Comparison of ENCODE assay signal across 10 cellular contexts in the genomic region with DNA sequence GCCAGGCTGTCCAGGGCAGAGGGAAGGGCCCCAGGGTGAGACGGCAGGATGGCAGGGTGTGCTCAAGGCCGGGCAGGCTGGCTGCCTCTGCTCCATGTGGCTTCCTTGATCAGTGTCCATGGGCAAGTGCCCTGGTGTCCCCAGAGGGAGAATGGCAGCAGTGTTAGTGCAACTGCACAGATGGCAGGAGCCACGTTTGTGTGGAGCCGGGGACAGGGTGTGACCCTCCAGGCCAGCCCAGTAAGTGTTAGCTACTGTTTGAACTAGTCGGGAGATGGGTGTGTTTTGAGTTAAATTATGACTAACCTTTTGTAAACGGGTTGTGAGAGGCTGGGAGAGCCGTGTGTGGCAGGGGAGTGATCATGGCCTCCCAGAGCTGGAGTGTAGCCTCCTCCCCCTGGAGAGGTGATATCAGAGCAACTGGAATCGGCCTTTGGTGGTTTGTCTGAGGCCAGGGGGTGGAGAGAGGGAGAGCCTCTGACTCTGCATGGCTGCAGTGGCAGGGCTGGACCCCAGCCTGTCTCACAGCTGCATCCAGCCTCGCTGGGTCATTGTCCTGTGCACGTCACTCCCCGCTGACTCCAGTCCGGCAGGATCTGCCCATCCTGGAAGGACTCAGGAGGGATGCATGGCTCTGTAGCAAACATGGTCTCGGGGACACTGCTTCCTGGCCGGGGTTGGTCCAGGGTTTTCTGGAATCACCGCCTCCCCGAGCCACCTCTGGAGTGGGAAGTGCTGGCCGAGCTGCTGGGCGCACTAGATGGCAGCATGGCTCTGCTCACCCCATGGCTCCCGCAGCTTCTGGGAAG. TPM values are rescaled to one million over a fixed set of nuclear protein-coding genes. Genes with fewer than 3 reads are reported as not detected.
DNase-seq lines count a peak whose midpoint lies in the region; ATAC-seq, FAIRE-seq and TF ChIP-seq lines count a peak whose summit lies in the region.
"Had no signal": no experiment of that assay in that cellular context is flagged by ENCODE, and none has a peak within 500 bp of the region (broad histone marks: within the 10 kb centered on the region; RNA-seq: fewer than 3 reads in every experiment).

No MANE protein-coding gene starts in this region.

- H3K18ac ChIP-seq in H9 (ENCODE audit: insufficient read length, low read depth, low read length) = no peak overlapping the region
- H3K18ac ChIP-seq in trophoblast cell (ENCODE audit: low read length) = no peak overlapping the region

- H4K12ac ChIP-seq in trophoblast cell (ENCODE audit: low read depth, low read length) = no peak overlapping the region

- peak overlapping the region; percentile 26 to 82 (median 44); a peak in 4 of 7 replicates for H3K27ac Mint-ChIP-seq in H9

- DNase-seq in H9 = peak; percentile 44
- no peak for DNase-seq in GM12878 (ENCODE audit: low read depth, low spot score)
- DNase-seq in hypothalamus (lab: John Stamatoyannopoulos, UW) = peak in 32 of 51 donors; percentile 8 to 73 (median 28)
- DNase-seq in tibial nerve (ENCODE audit: low spot score in 2 of 2) = no peak
- no peak for DNase-seq in NCI-H2029 treated with DMSO at 0.1 percent for 48 hours (lab: John Stamatoyannopoulos, UW)
- DNase-seq in trophoblast cell = no peak
- DNase-seq: NCI-H187 treated with DMSO at 0.1 percent for 48 hours had no signal

- in situ Hi-C loops in GM12878 (cut with MboI) = no loop called here

- no peak for TF ChIP-seq RAD21 in GM12878 (IDR thresholded peaks at IDR 0.05; ENCODE audit: insufficient read depth, low read depth, low read length)

- H2BK15ac ChIP-seq in H9 (ENCODE audit: low read depth, low read length) = no peak overlapping the region

- TF ChIP-seq CTCF in H9 (conservative IDR thresholded peaks at IDR 0.05) = 0 out of 3 replicates have a peak, but pooled peaks have one; percentile 20
- TF ChIP-seq CTCF in GM12878 (IDR thresholded peaks at IDR 0.05 in 2 of 3, conservative IDR thresholded peaks at IDR 0.05 in 1 of 3; ENCODE audit: control insufficient read depth in 2 of 3, extremely low read depth in 1 of 3, insufficient read depth in 1 of 3, low read depth in 3 of 3, low read length in 3 of 3) = no peak
- no peak for TF ChIP-seq CTCF in tibial nerve (IDR thresholded peaks at IDR 0.05)

- H3K27ac ChIP-seq in H9 (ENCODE audit: insufficient read length, low read depth, low read length) = no peak overlapping the region
- H3K27ac ChIP-seq in GM12878 (ENCODE audit: control insufficient read depth, insufficient read depth) = no peak overlapping the region
- peak overlapping the region in 16 of 21 experiments; percentile 9 to 82 (median 56) for H3K27ac ChIP-seq in skin epidermis
- no peak overlapping the region for H3K27ac ChIP-seq in tibial nerve
- no peak overlapping the region for H3K27ac ChIP-seq in trophoblast cell (ENCODE audit: low read depth, low read length)

- no TSS peak for BruUV-seq in GM12878 (replicated peaks; lab: Mats Ljungman, UMichigan)

- H2BK20ac ChIP-seq in H9 (ENCODE audit: low read depth, low read length, poor library complexity, severe bottlenecking) = no peak overlapping the region

- no peak overlapping the region for H3K4me3 Mint-ChIP-seq in H9

- H3K4me1 Mint-ChIP-seq in H9 = peaks cover 2 to 4% of the 10 kb centered on the region in 2 experiments; a peak in 1 of 4 replicates

- intact Hi-C loops in GM12878 (cut with micrococcal nuclease; ENCODE audit: unreplicated experiment) = no loop called here

- H3K36me3 ChIP-seq in GM12878 (ENCODE audit: control insufficient read depth in 2 of 2, insufficient read depth in 2 of 2, low read length in 1 of 2) = peaks cover 3 to 15% of the 10 kb centered on the region in 2 experiments; a peak in 3 of 4 replicates
- peaks cover 0 to 82% (median 0%) of the 10 kb centered on the region in 3 donors for H3K36me3 ChIP-seq in tibial nerve
- H3K36me3 ChIP-seq in trophoblast cell (ENCODE audit: control insufficient read depth in 1 of 2, insufficient read depth in 2 of 2, low read length in 2 of 2) = peaks cover 29 to 38% of the 10 kb centered on the region in 2 experiments

- H4K20me1 ChIP-seq in H9 (ENCODE audit: control insufficient read depth, insufficient read depth, insufficient read length) (no peaks in the 10 kb centered on the region), GM12878 (ENCODE audit: control insufficient read depth, insufficient read depth) (no peaks in the 10 kb centered on the region)

- no peaks in the 10 kb centered on the region; the same call in 1 of the 2 replicates for H3K27me3 Mint-ChIP-seq in H9 (ENCODE audit: low read depth)

- POLR2A ChIA-PET in GM12878 (lab: Charles Lee) = no interaction called here

- SMC1A ChIA-PET in GM12878 (lab: Charles Lee; ENCODE audit: uncharacterized antibody, unreplicated experiment) = no interaction called here

- peak; percentile 6; the same call in 1 of the 2 replicates for TF ChIP-seq POLR2A in GM12878 (IDR thresholded peaks at IDR 0.05; ENCODE audit: low read depth, low read length)
- TF ChIP-seq POLR2A in tibial nerve (IDR thresholded peaks at IDR 0.05) = no peak

- no peaks in the 10 kb centered on the region for H3K4me1 ChIP-seq in H9 (ENCODE audit: insufficient read depth, low read length)
- H3K4me1 ChIP-seq in GM12878 (ENCODE audit: control insufficient read depth, insufficient read depth, low read length) = no peaks in the 10 kb centered on the region
- H3K4me1 ChIP-seq in tibial nerve = peaks cover 0 to 6% (median 0%) of the 10 kb centered on the region in 4 donors
- H3K4me1 ChIP-seq in trophoblast cell (ENCODE audit: control insufficient read depth in 1 of 2, insufficient read depth in 2 of 2, low read length in 2 of 2) = no peaks in the 10 kb centered on the region

- H3K23ac ChIP-seq in H9 (ENCODE audit: insufficient read length, low read depth, low read length) (no peak overlapping the region), trophoblast cell (ENCODE audit: low read length) (no peak overlapping the region)

- H2AK5ac ChIP-seq in H9 (ENCODE audit: insufficient read length, low read length) = no peak overlapping the region
- H2AK5ac ChIP-seq in trophoblast cell (ENCODE audit: low read length) = no peak overlapping the region

- H2BK12ac ChIP-seq in H9 (ENCODE audit: insufficient read length, low read depth, low read length) = no peak overlapping the region
- H2BK12ac ChIP-seq in trophoblast cell (ENCODE audit: low read length) = no peak overlapping the region

- H3K14ac ChIP-seq in H9 (ENCODE audit: insufficient read depth, low read length) (no peak overlapping the region), trophoblast cell (ENCODE audit: low read length) (no peak overlapping the region)

- no peaks in the 10 kb centered on the region for H3K9me3 Mint-ChIP-seq in H9

- RAD21 ChIA-PET in GM12878 (lab: Charles Lee; ENCODE audit: unreplicated experiment) = no interaction called here

- H3K4me2 ChIP-seq in H9 (ENCODE audit: insufficient read depth, insufficient read length, low read length) = no peak overlapping the region
- H3K4me2 ChIP-seq in GM12878 (ENCODE audit: control insufficient read depth, insufficient read depth) = no peak overlapping the region
- H3K4me2 ChIP-seq in trophoblast cell (ENCODE audit: low read length) = no peak overlapping the region

- CTCF ChIA-PET in GM12878 (lab: Yijun Ruan, JAX) = no interaction called here

- ATAC-seq in GM12878 (no peak), HG03175 (IDR thresholded peaks at IDR 0.05; ENCODE audit: unreplicated experiment) (no peak)

- H2BK120ac ChIP-seq in H9 (ENCODE audit: low read depth, low read length, poor library complexity, severe bottlenecking) (no peak overlapping the region), trophoblast cell (ENCODE audit: insufficient read depth, low read length, poor library complexity) (no peak overlapping the region)

- no peak overlapping the region for H4K8ac ChIP-seq in H9 (replicated peaks; ENCODE audit: insufficient read length, low read depth, low read length)
- no peak overlapping the region for H4K8ac ChIP-seq in trophoblast cell (ENCODE audit: low read depth, low read length)

- no peaks in the 10 kb centered on the region for H3K79me2 ChIP-seq in H9 (ENCODE audit: insufficient read depth, low read length)
- H3K79me2 ChIP-seq in GM12878 (ENCODE audit: control insufficient read depth, insufficient read depth, low read length) = no peaks in the 10 kb centered on the region
- no peaks in the 10 kb centered on the region for H3K79me2 ChIP-seq in trophoblast cell (ENCODE audit: control insufficient read depth, insufficient read depth, low read length, poor library complexity)

- H3K27me3 ChIP-seq in H9 (ENCODE audit: insufficient read depth, low read length) (no peaks in the 10 kb centered on the region), GM12878 (replicated peaks in 1 of 2; ENCODE audit: control insufficient read depth in 2 of 2, insufficient read depth in 2 of 2, low read length in 1 of 2) (no peaks in the 10 kb centered on the region), tibial nerve (no peaks in the 10 kb centered on the region), trophoblast cell (ENCODE audit: insufficient read depth, low read length) (no peaks in the 10 kb centered on the region)

- no peak overlapping the region for H3T11ph ChIP-seq in H9 (ENCODE audit: low read length)

- H3K4ac ChIP-seq in H9 (ENCODE audit: low read depth, low read length) (no peak overlapping the region), trophoblast cell (ENCODE audit: low read depth, low read length) (no peak overlapping the region)

- H3K56ac ChIP-seq in H9 (ENCODE audit: insufficient read length, low read depth, low read length) = no peak overlapping the region

- H3K9me3 ChIP-seq in H9 (ENCODE audit: control insufficient read depth, low read depth, low read length) (no peaks in the 10 kb centered on the region), GM12878 (replicated peaks; ENCODE audit: control insufficient read depth, insufficient read depth, low read length) (no peaks in the 10 kb centered on the region), tibial nerve (no peaks in the 10 kb centered on the region), trophoblast cell (ENCODE audit: insufficient read depth, low read depth, low read length) (no peaks in the 10 kb centered on the region)

- H3K9ac ChIP-seq in H9 (ENCODE audit: extremely low read depth, insufficient read length, low read length) = no peak overlapping the region
- H3K9ac ChIP-seq in GM12878 (ENCODE audit: control insufficient read depth, insufficient read depth, low read length) = no peak overlapping the region
- no peak overlapping the region for H3K9ac ChIP-seq in trophoblast cell (ENCODE audit: low read length)

- no peaks in the 10 kb centered on the region for H3K79me1 ChIP-seq in H9 (ENCODE audit: insufficient read depth, low read depth, low read length, poor library complexity, severe bottlenecking)
- no peaks in the 10 kb centered on the region for H3K79me1 ChIP-seq in trophoblast cell (ENCODE audit: low read length)

- H3K36me3 Mint-ChIP-seq in H9 (ENCODE audit: insufficient read depth in 1 of 3, low read depth in 3 of 3) = peaks cover 0 to 16% (median 3%) of the 10 kb centered on the region in 3 experiments; a peak in 4 of 7 replicates

- no peak overlapping the region for H2AFZ ChIP-seq in H9 (ENCODE audit: low read length)
- no peak overlapping the region for H2AFZ ChIP-seq in GM12878 (ENCODE audit: control insufficient read depth, low read depth, low read length)
- no peak overlapping the region for H2AFZ ChIP-seq in trophoblast cell (ENCODE audit: insufficient read depth, low read length, poor library complexity)

- H4K91ac ChIP-seq in H9 (ENCODE audit: insufficient read length, low read depth, low read length) (no peak overlapping the region), trophoblast cell (ENCODE audit: low read depth, low read length) (no peak overlapping the region)

- H3K4me3 ChIP-seq in GM12878 = no peak overlapping the region
- no peak overlapping the region for H3K4me3 ChIP-seq in skin epidermis
- H3K4me3 ChIP-seq in tibial nerve = no peak overlapping the region
- H3K4me3 ChIP-seq in trophoblast cell (ENCODE audit: low read depth, low read length) = no peak overlapping the region

- no CpG with 5 or more reads among the region's 19 CpGs for WGBS in H9 (ENCODE audit: extremely low coverage, insufficient read length, low lambda C conversion rate)
- 79% methylated on average over 19 of the region's 19 CpGs for WGBS in GM12878 (ENCODE audit: insufficient coverage, insufficient replicate concordance, low lambda C conversion rate, missing lambda C conversion rate)
- WGBS in tibial nerve, 2 donors = 48 to 69% methylated on average over 12 to 18 of the region's 19 CpGs
- WGBS in trophoblast cell (ENCODE audit: extremely low coverage, insufficient coverage, insufficient read length) = no CpG with 5 or more reads among the region's 19 CpGs

- H2BK5ac ChIP-seq in H9 (ENCODE audit: insufficient read length, low read length) (no peak overlapping the region), trophoblast cell (ENCODE audit: low read depth, low read length, poor library complexity) (no peak overlapping the region)

- FAIRE-seq in GM12878 (lab: Jason Lieb, UNC) = no peak
- FAIRE-seq: GM12891 had no signal

- H4K5ac ChIP-seq in H9 (ENCODE audit: insufficient read length, low read depth, low read length) = no peak overlapping the region

- no peaks in the 10 kb centered on the region for H3K23me2 ChIP-seq in H9 (ENCODE audit: insufficient read length, low read depth, low read length, poor library complexity, severe bottlenecking)

- TF ChIP-seq EP300 in GM12878 (IDR thresholded peaks at IDR 0.05; ENCODE audit: borderline replicate concordance in 1 of 2, control insufficient read depth in 1 of 2, low read depth in 2 of 2, low read length in 2 of 2) = no peak
- TF ChIP-seq EP300 in tibial nerve (IDR thresholded peaks at IDR 0.05) = no peak

RNA-seq across cellular contexts. Expression of a gene that starts 27.8 kb away (rescaled TPM):
- total RNA-seq in H9 (2021) (32.7 and 35.0 TPM in 2 replicates), GM12878 (2014; rRNA removed) (20.8 and 23.7 TPM in 2 replicates), GM12878 (2014; rRNA removed; fragmentation: Illumina TruSeq; extraction: Trizol) (12.0 TPM in 2 replicates), GM12878 (2021) (31.8 and 34.0 TPM in 2 replicates), tibial nerve (10 to 100 TPM; 17.9 to 29.7 (median 23.6) TPM)
- 34.6 and 37.3 TPM in 2 replicates for total RNA-seq in GM12878 (2013; cell fraction: nucleolus; rRNA removed)
- polyA plus RNA-seq in GM12878 (2011; ENCODE audit: low read depth) = 13.1 TPM
- polyA plus RNA-seq in GM12878 (2011; rRNA removed) (11.2 and 14.8 TPM in 2 replicates), GM12878 (2014; fragmentation: Illumina TruSeq; extraction: Trizol) (9.9 and 20.6 TPM in 2 replicates), GM12878 (2014; fragmentation: Nextera tagmentation; extraction: Ambion mirVana) (10 to 100 TPM; 10.1 to 13.6 TPM), GM12878 (2014; rRNA removed) (20.5 and 21.5 TPM in 2 replicates), GM12878 (2016; fragmentation: Nextera tagmentation; extraction: Ambion mirVana) (10 to 100 TPM; 24.9 to 29.5 TPM)
- polyA plus RNA-seq in GM12878 (2011; cell fraction: cytosol; rRNA removed) = 15.5 and 18.3 TPM in 2 replicates
- 35.1 and 45.5 TPM in 2 replicates for polyA plus RNA-seq in GM12878 (2011; cell fraction: nucleus; rRNA removed)
- polyA plus RNA-seq in GM12878 (2012) = 18.4 and 21.6 TPM in 2 replicates
- 24.7 and 25.5 TPM in 2 replicates for polyA minus RNA-seq in GM12878 (2011; rRNA and poly(A)+ RNA removed)
- polyA minus RNA-seq in GM12878 (2011; cell fraction: cytosol; rRNA and poly(A)+ RNA removed) = 7.9 and 9.4 TPM in 2 replicates
- 10.2 and 21.0 TPM in 2 replicates for polyA minus RNA-seq in GM12878 (2011; cell fraction: nucleus; rRNA and poly(A)+ RNA removed)
- 10.6 and 10.7 TPM in 2 replicates for polyA plus RNA-seq in trophoblast cell (2013)

Comparison
In these comparisons a context has a peak if more than half of its experiments do, and no peak if none do; other contexts are left out.
1. DNase-seq: peak in H9 (single experiment) and hypothalamus (32 of 51); none in GM12878 (single experiment), tibial nerve (0 of 2), NCI-H2029 treated with DMSO at 0.1 percent for 48 hours (single experiment) and trophoblast cell (0 of 2).
2. H3K27ac ChIP-seq: peak in skin epidermis (16 of 21); none in H9 (single experiment), GM12878 (single experiment), tibial nerve (0 of 4) and trophoblast cell (single experiment).